23 cellular contexts compared by ENCODE assay signal in the genomic region with DNA sequence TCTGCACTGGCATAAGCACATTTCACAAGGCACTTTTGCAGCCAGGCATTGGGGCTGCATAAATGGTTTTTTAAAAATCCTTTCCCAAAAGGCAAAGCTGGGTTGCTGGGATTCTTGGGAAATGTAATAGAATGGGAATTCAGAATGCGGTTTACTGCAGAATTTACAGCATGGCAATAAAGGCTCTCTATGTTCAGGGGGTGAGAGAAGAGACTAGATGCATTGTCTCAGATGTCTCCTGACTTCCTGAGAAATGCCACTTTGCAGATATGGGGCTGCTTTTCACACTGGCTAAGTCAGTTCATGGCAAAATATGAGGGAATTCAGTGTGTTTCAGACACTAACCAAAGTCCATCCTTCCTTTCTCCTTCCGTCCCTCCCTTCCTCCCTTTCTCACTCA. TPM values are rescaled to one million over a fixed set of nuclear protein-coding genes. Genes with fewer than 3 reads are reported as not detected.
DNase-seq lines count a peak whose midpoint lies in the region; TF ChIP-seq lines count a peak whose summit lies in the region.
"Had no signal": no experiment of that assay in that cellular context is flagged by ENCODE, and none has a peak within 500 bp of the region (broad histone marks: within the 10 kb centered on the region; RNA-seq: fewer than 3 reads in every experiment).

No MANE protein-coding gene starts in this region.

- H3K4me1 Mint-ChIP-seq in neural crest cell, result peaks cover 17% of the 10 kb centered on the region

- H3K9me3 Mint-ChIP-seq in neural crest cell, result no peaks in the 10 kb centered on the region
- H3K9me3 Mint-ChIP-seq: CD4-positive, alpha-beta T cell; H9 had no signal

- H3K27me3 ChIP-seq in SJCRH30 (no peaks in the 10 kb centered on the region), trophoblast cell (ENCODE audit: insufficient read depth, low read length) (no peaks in the 10 kb centered on the region)
- H3K27me3 ChIP-seq: BLaER1 had no signal

- no peaks in the 10 kb centered on the region for H3K79me1 ChIP-seq in trophoblast cell (ENCODE audit: low read length)

- H3K9me3 ChIP-seq in SJCRH30 (replicated peaks) (no peaks in the 10 kb centered on the region; the same call in 1 of the 2 replicates), trophoblast cell (ENCODE audit: insufficient read depth, low read depth, low read length) (peaks cover 2% of the 10 kb centered on the region)
- H3K9me3 ChIP-seq: BLaER1, Caco-2 had no signal

- H4K8ac ChIP-seq in trophoblast cell (ENCODE audit: low read depth, low read length), result no peak overlapping the region

- H3K14ac ChIP-seq in trophoblast cell (ENCODE audit: low read length), result no peak overlapping the region

- no peaks in the 10 kb centered on the region for H3K79me2 ChIP-seq in trophoblast cell (ENCODE audit: control insufficient read depth, insufficient read depth, low read length, poor library complexity)

- H3K4me1 ChIP-seq in SJCRH30 (no peaks in the 10 kb centered on the region), trophoblast cell (ENCODE audit: control insufficient read depth in 1 of 2, insufficient read depth in 2 of 2, low read length in 2 of 2) (no peaks in the 10 kb centered on the region)
- H3K4me1 ChIP-seq: Caco-2 had no signal

- H3K4me3 ChIP-seq in SJCRH30, result no peak overlapping the region
- H3K4me3 ChIP-seq in trophoblast cell (ENCODE audit: low read depth, low read length), result no peak overlapping the region
- H3K4me3 ChIP-seq: BLaER1, SK-N-MC had no signal

- peak overlapping the region; percentile 72 for H3K27ac ChIP-seq in temporal lobe (ENCODE audit: low read depth, low read length)
- H3K27ac ChIP-seq in SJCRH30, result no peak overlapping the region
- H3K27ac ChIP-seq in trophoblast cell (ENCODE audit: low read depth, low read length), result no peak overlapping the region
- H3K27ac ChIP-seq: BLaER1, SK-N-MC had no signal

- H2AK5ac ChIP-seq in trophoblast cell (ENCODE audit: low read length), result no peak overlapping the region

- H3K27me3 Mint-ChIP-seq in neural crest cell (ENCODE audit: low read depth), result peaks cover 17% of the 10 kb centered on the region

- H3K9ac ChIP-seq in trophoblast cell (ENCODE audit: low read length), result no peak overlapping the region
- H3K9ac ChIP-seq: BLaER1 had no signal

- H2AFZ ChIP-seq in trophoblast cell (ENCODE audit: insufficient read depth, low read length, poor library complexity), result no peak overlapping the region

- H3K36me3 Mint-ChIP-seq in neural crest cell (ENCODE audit: low read depth), result no peaks in the 10 kb centered on the region

- no peak overlapping the region for H2BK5ac ChIP-seq in trophoblast cell (ENCODE audit: low read depth, low read length, poor library complexity)

- no peak overlapping the region for H4K12ac ChIP-seq in trophoblast cell (ENCODE audit: low read depth, low read length)

- H3K4ac ChIP-seq in trophoblast cell (ENCODE audit: low read depth, low read length), result no peak overlapping the region

- DNase-seq in RPMI7951 (ENCODE audit: low read depth) (peak; percentile 37), foreskin melanocyte (peak; percentile 97), neural crest cell (ENCODE audit: low read depth, low spot score) (no peak), OCI-M2 (lab: John Stamatoyannopoulos, UW; ENCODE audit: unreplicated experiment) (no peak), SJCRH30 (no peak), trophoblast cell (no peak)
- DNase-seq: Caco-2; CD4-positive, alpha-beta T cell; DMS 273 treated with DMSO at 0.1 percent for 48 hours; DMS79 treated with DMSO at 0.1 percent for 48 hours; H9; KBM-7; NCI-H1105 treated with DMSO at 0.1 percent for 48 hours; NCI-H2081 treated with DMSO at 0.1 percent for 48 hours; NCI-H2171 treated with DMSO at 0.1 percent for 48 hours; NCI-H524 treated with DMSO at 0.1 percent for 48 hours; NCI-H82; Right ventricle myocardium superior had no signal

- peak overlapping the region; percentile 79 for H3K27ac Mint-ChIP-seq in neural crest cell (ENCODE audit: unreplicated experiment)
- H3K27ac Mint-ChIP-seq: CD4-positive, alpha-beta T cell had no signal

- H3K4me2 ChIP-seq in trophoblast cell (ENCODE audit: low read length), result no peak overlapping the region
- H3K4me2 ChIP-seq: BLaER1 had no signal

- H3K18ac ChIP-seq in trophoblast cell (ENCODE audit: low read length), result no peak overlapping the region

- no peak overlapping the region for H2BK12ac ChIP-seq in trophoblast cell (ENCODE audit: low read length)

- WGBS in trophoblast cell (ENCODE audit: extremely low coverage, insufficient coverage, insufficient read length), result 100% methylated on average over 1 of the region's 2 CpGs

- H3K23ac ChIP-seq in trophoblast cell (ENCODE audit: low read length), result no peak overlapping the region

- H3K36me3 ChIP-seq in SJCRH30 (no peaks in the 10 kb centered on the region), trophoblast cell (ENCODE audit: control insufficient read depth in 1 of 2, insufficient read depth in 2 of 2, low read length in 2 of 2) (no peaks in the 10 kb centered on the region)
- H3K36me3 ChIP-seq: BLaER1 had no signal

- no peak overlapping the region for H2BK120ac ChIP-seq in trophoblast cell (ENCODE audit: insufficient read depth, low read length, poor library complexity)

- no peak overlapping the region for H3K4me3 Mint-ChIP-seq in neural crest cell
- H3K4me3 Mint-ChIP-seq: CD4-positive, alpha-beta T cell; H9 had no signal

- no peak overlapping the region for H4K91ac ChIP-seq in trophoblast cell (ENCODE audit: low read depth, low read length)

- no peak for TF ChIP-seq CTCF in neural crest cell (conservative IDR thresholded peaks at IDR 0.05)

RNA-seq across cellular contexts. Expression of a gene that starts 13.5 kb away (rescaled TPM):
- under 0.01 TPM in 1 of 2 replicates, not detected in the other for total RNA-seq in RPMI7951 (2014; rRNA removed; shearing (Covaris generic))
- total RNA-seq in neural crest cell, result not detected in 2 replicates
- 0.25 TPM for total RNA-seq in temporal lobe
- not detected in 2 replicates for total RNA-seq in SJCRH30 (2014; rRNA removed; shearing (Covaris generic))
- not detected in 2 replicates for polyA plus RNA-seq in trophoblast cell (2013)
- total RNA-seq: A673, Caco-2, H9 had no signal

RNA-seq across cellular contexts. Expression of a gene that starts 30.6 kb away (rescaled TPM):
- total RNA-seq in RPMI7951 (2014; rRNA removed; shearing (Covaris generic)), result 11.2 and 16.7 TPM in 2 replicates
- total RNA-seq in neural crest cell, result not detected in 2 replicates
- 0.49 TPM for total RNA-seq in temporal lobe
- total RNA-seq in SJCRH30 (2014; rRNA removed; shearing (Covaris generic)), result 164 and 168 TPM in 2 replicates
- not detected in 2 replicates for polyA plus RNA-seq in trophoblast cell (2013)
- total RNA-seq: A673; Caco-2; CD4-positive, alpha-beta T cell; H9; Right ventricle myocardium superior had no signal

RNA-seq across cellular contexts. Expression of a gene that starts 44.9 kb away (rescaled TPM):
- 2.2 and 2.4 TPM in 2 replicates for total RNA-seq in RPMI7951 (2014; rRNA removed; shearing (Covaris generic))
- total RNA-seq in neural crest cell (0.40 and 0.43 TPM in 2 replicates), temporal lobe (0.74 TPM)
- 5.9 and 6.2 TPM in 2 replicates for total RNA-seq in SJCRH30 (2014; rRNA removed; shearing (Covaris generic))
- polyA plus RNA-seq in trophoblast cell (2013), result 0.45 and 0.47 TPM in 2 replicates
- total RNA-seq: H9 had no signal

RNA-seq across cellular contexts. Expression of a gene that starts 45.5 kb away (rescaled TPM):
- not detected in 2 replicates for total RNA-seq in RPMI7951 (2014; rRNA removed; shearing (Covaris generic))
- total RNA-seq in neural crest cell (not detected in 2 replicates), temporal lobe (0.25 TPM)
- total RNA-seq in SJCRH30 (2014; rRNA removed; shearing (Covaris generic)), result not detected in 2 replicates
- not detected in 2 replicates for polyA plus RNA-seq in trophoblast cell (2013)
- total RNA-seq: A673; Caco-2; CD4-positive, alpha-beta T cell; H9; HT1080 had no signal

Comparison
In these comparisons a context has a peak if more than half of its experiments do, and no peak if none do; other contexts are left out.
1. DNase-seq: peak in RPMI7951 (single experiment) and foreskin melanocyte (single experiment); none in neural crest cell (single experiment), OCI-M2 (single experiment), SJCRH30 (0 of 2) and trophoblast cell (0 of 2).